Comparison of ENCODE assay signal across 12 cellular contexts in genomic region chr7:75439000-75439399, GRCh38. TPM values are rescaled to one million over a fixed set of nuclear protein-coding genes. Genes with fewer than 3 reads are reported as not detected.
"Had no signal": no experiment of that assay in that cellular context is flagged by ENCODE, and none has a peak within 500 bp of the region (broad histone marks: within the 10 kb centered on the region; RNA-seq: fewer than 3 reads in every experiment).

No MANE protein-coding gene starts in this region.

RNA-seq across cellular contexts. Expression of gene SPDYE5, which starts 53.1 kb away (rescaled TPM):
- total RNA-seq: activated T-helper 1 cell treated with anti-CD3 and anti-CD28 coated beads, Interleukin-12 subunit alpha, Interleukin-12 subunit beta, Interleukin-2, Interleukin-4 antibody, amounts not matched to agents 30 ng/mL and 10 ng/mL and 1 ng/mL, durations not matched to agents 14 hours and 24 hours and 36 hours; bronchial epithelial cell; dermis microvascular lymphatic vessel endothelial cell; epithelial cell of proximal tubule; gastrocnemius medialis; left lung; lower lobe of right lung; mesenteric fat pad; myocyte; T-helper 1 cell treated with Interleukin-12 subunit alpha and Interleukin-12 subunit beta and Interleukin-4 antibody, amounts not matched to agents 30 ng/mL and 1 ng/mL, for 36 hours; transverse colon had no signal
- polyA plus RNA-seq: right cardiac atrium had no signal
